Comparison of ENCODE assay signal across 16 cellular contexts in the genomic region with DNA sequence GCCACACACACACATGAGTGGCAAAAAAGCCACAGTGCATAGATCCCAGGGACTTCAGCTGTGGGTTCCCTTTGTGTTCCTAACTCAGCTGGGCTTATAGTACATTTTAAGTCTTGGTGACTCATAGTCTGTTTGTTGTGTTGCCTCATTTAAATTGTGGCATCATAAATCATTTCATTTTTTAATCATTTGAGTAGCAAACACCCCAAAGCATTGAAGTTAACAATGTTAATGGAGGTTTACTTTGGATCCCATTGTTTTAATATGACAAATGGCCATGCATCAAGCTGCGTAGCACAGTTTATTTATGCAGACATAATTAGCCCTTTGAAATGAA. TPM values are rescaled to one million over a fixed set of nuclear protein-coding genes. Genes with fewer than 3 reads are reported as not detected.
DNase-seq lines count a peak whose midpoint lies in the region; ATAC-seq, FAIRE-seq and TF ChIP-seq lines count a peak whose summit lies in the region.
"Had no signal": no experiment of that assay in that cellular context is flagged by ENCODE, and none has a peak within 500 bp of the region (broad histone marks: within the 10 kb centered on the region; RNA-seq: fewer than 3 reads in every experiment).

No MANE protein-coding gene starts in this region.

- no peaks in the 10 kb centered on the region for H3K27me3 ChIP-seq in small intestine (ENCODE audit: control insufficient read depth in 2 of 2, insufficient read depth in 2 of 2, low read length in 2 of 2)
- H3K27me3 ChIP-seq: heart right ventricle had no signal

- H3K36me3 ChIP-seq in small intestine (ENCODE audit: control insufficient read depth in 2 of 2, insufficient read depth in 2 of 2, low read length in 2 of 2): no peaks in the 10 kb centered on the region
- H3K36me3 ChIP-seq: heart right ventricle had no signal

- no peak overlapping the region for H3K4me3 ChIP-seq in astrocyte of the spinal cord (ENCODE audit: low read depth, low read length)
- no peak overlapping the region for H3K4me3 ChIP-seq in small intestine (ENCODE audit: low read depth in 1 of 2, low read length in 2 of 2)
- H3K4me3 ChIP-seq: heart right ventricle had no signal

- no peak for FAIRE-seq in H54 (lab: Jason Lieb, UNC)
- no peak for FAIRE-seq in small intestine (lab: Jason Lieb, UNC)

- DNase-seq in COLO668 (lab: John Stamatoyannopoulos, UW; ENCODE audit: unreplicated experiment) (peak; percentile 12), M059J (ENCODE audit: low read depth) (peak; percentile 60), astrocyte of the spinal cord (ENCODE audit: low read depth, low spot score) (peak; percentile 22), omental fat pad (ENCODE audit: low spot score) (no peak), H54 (ENCODE audit: insufficient read length, low spot score) (no peak), hepatic stellate cell (ENCODE audit: low spot score) (no peak), small intestine (no peak), NCI-H526 treated with DMSO at 0.1 percent for 48 hours (lab: John Stamatoyannopoulos, UW) (no peak)
- DNase-seq: activated CD4-positive, alpha-beta T cell treated with anti-CD3 and anti-CD28 coated beads, Interleukin-2, amount 50 U/mL, for 1 hour; CD8-positive, alpha-beta T cell; H7; heart right ventricle; left cardiac atrium; PC-3; stimulated activated naive CD4-positive, alpha-beta T cell treated with Interleukin-2 at 50 U/mL for 16 hours had no signal

- TF ChIP-seq POLR2A in H54 (IDR thresholded peaks at IDR 0.05; ENCODE audit: low read depth, low read length): no peak

- 67 to 82% (median 78%) methylated on average over 1 of the region's 1 CpG for WGBS in small intestine, 3 donors

- H3K4me1 ChIP-seq in small intestine (ENCODE audit: control insufficient read depth in 2 of 2, insufficient read depth in 1 of 2, low read depth in 1 of 2, low read length in 1 of 2): no peaks in the 10 kb centered on the region

- no peaks in the 10 kb centered on the region for H3K9me3 ChIP-seq in small intestine (ENCODE audit: control insufficient read depth, low read depth)
- H3K9me3 ChIP-seq: heart right ventricle had no signal

- no peak overlapping the region for H3K27ac ChIP-seq in small intestine (ENCODE audit: low read depth in 1 of 2, low read length in 1 of 2)
- H3K27ac ChIP-seq: heart right ventricle, HL-60 had no signal

- ATAC-seq in omental fat pad (ENCODE audit: low FRiP score): peak; percentile 81
- ATAC-seq: CD8-positive, alpha-beta T cell; PC-3 had no signal

- TF ChIP-seq CTCF in astrocyte of the spinal cord (IDR thresholded peaks at IDR 0.05; ENCODE audit: low read depth, low read length) (no peak), omental fat pad (IDR thresholded peaks at IDR 0.05) (no peak)

- in situ Hi-C loops in astrocyte of the spinal cord (cut with HindIII; ENCODE audit: low sequenced_read_pairs): no loop called here

RNA-seq across cellular contexts. Expression of a gene that starts 36.1 kb away (rescaled TPM):
- total RNA-seq in M059J (2014; rRNA removed; shearing (Covaris generic)): 0.05 and 0.30 TPM in 2 replicates
- 1 to 10 TPM in 2 of 4 donors, under 1 TPM in 2; 0.24 to 3.2 (median 1.3) TPM for total RNA-seq in omental fat pad
- under 1 TPM in 2 of 3 donors, not detected in 1; 0.34 to 0.54 TPM for polyA plus RNA-seq in small intestine
- total RNA-seq: CD8-positive, alpha-beta T cell; PC-3 had no signal

Comparison
In these comparisons a context has a peak if more than half of its experiments do, and no peak if none do; other contexts are left out.
1. DNase-seq: peak in COLO668 (single experiment), M059J (single experiment) and astrocyte of the spinal cord (single experiment); none in omental fat pad (single experiment), H54 (single experiment), hepatic stellate cell (single experiment), small intestine (single experiment) and NCI-H526 treated with DMSO at 0.1 percent for 48 hours (single experiment).